ENCODE assay signal across 1 cellular context in the genomic region with DNA sequence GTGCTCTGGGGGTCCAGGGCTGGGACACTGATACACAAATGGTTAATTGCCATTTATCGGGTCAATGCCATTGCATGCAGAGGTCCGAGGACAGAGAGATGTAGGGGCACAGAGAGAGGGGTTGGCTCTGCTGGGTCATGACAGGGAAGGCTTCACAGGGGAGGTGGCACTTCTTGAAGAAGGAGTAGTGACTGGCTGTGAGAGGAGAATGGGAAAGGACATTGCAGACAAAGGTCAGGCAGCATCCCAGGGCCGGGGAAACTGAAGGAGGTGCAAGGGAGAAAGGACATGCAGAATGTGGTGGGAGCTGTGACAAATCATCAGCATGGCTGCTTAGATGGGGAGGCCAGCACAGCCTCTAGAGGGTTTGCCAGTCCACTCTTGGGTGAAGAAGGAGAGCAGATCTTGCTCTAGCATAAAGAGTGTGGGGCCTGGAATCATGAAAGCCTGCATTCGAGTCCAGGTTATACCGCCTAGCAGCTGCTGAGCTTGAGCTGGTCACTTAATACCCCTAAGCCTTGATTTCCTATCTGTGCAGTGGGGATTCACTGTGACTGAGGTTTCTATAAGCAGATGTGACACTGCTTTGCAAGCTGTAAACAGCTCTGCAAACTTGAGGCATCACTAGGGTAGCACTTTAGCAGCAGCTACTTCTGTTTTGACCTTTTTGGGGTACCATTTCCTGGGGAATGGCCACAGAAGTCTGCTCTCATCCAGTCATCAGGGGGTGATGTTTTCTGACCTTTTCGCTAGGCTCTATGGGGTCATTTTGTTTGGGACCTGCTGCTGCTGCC.
TF ChIP-seq lines count a peak whose summit lies in the region.

No MANE protein-coding gene starts in this region.

TF ChIP-seq in IMR-90, 13 proteins besides CTCF, POLR2A, EP300 and RAD21:
- TF ChIP-seq BHLHE40 (IDR thresholded peaks at IDR 0.05; ENCODE audit: low read depth, low read length) (no peak), MAFK (IDR thresholded peaks at IDR 0.05; ENCODE audit: low read depth, low read length) (no peak), ELK1 (IDR thresholded peaks at IDR 0.05; ENCODE audit: borderline replicate concordance, low read depth, low read length) (no peak), RFX5 (IDR thresholded peaks at IDR 0.05; ENCODE audit: low read depth, low read length) (no peak), CHD1 (IDR thresholded peaks at IDR 0.05; ENCODE audit: low read depth, low read length) (no peak), NFE2L2 (IDR thresholded peaks at IDR 0.05; ENCODE audit: low read depth, low read length) (no peak), FOS (IDR thresholded peaks at IDR 0.05; ENCODE audit: low read depth, low read length) (no peak), MAZ (IDR thresholded peaks at IDR 0.05; ENCODE audit: borderline replicate concordance, low read depth, low read length) (no peak), SMC3 (IDR thresholded peaks at IDR 0.05; ENCODE audit: low read depth, low read length) (no peak), MXI1 (IDR thresholded peaks at IDR 0.05; ENCODE audit: borderline replicate concordance, low read depth, low read length) (no peak), CEBPB (IDR thresholded peaks at IDR 0.05; ENCODE audit: low read depth, low read length) (no peak), RCOR1 (IDR thresholded peaks at IDR 0.05; ENCODE audit: insufficient replicate concordance, low read length) (no peak)
- TF ChIP-seq, protein P1, sequence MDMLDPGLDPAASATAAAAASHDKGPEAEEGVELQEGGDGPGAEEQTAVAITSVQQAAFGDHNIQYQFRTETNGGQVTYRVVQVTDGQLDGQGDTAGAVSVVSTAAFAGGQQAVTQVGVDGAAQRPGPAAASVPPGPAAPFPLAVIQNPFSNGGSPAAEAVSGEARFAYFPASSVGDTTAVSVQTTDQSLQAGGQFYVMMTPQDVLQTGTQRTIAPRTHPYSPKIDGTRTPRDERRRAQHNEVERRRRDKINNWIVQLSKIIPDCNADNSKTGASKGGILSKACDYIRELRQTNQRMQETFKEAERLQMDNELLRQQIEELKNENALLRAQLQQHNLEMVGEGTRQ (IDR thresholded peaks at IDR 0.05; ENCODE audit: low read depth, low read length): no peak
TF ChIP-seq in IMR-90: peak in this region for 0.
